Comparison of ENCODE assay signal across 8 cellular contexts in the genomic region with DNA sequence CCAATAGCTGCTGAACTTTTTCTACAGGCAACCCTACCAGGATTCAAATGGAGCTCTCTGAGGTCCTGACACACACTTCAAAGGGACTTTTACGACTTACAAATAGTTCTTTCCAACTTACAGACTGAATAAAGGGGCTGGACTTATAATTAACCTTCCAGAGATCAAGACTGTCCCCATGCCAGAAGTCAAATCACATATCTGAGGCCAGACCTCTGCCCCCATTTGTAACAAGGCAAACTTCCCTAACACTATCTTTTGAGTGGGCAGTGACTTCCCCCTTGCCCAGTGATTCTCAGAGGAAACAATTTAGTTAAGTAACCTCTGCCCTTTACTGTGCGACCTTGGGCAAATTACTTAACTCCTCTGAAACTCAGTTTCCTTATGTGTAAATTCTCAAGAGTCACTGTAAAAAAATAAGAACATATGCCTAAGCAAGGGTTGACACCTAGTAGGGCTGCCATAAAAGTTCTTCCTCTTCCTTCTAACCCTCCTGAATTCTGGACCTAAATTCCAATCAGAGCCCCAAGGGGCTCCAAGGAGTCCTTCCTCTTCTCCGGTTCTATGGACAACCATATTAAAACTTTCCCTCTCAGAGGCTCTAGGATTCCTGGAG. TPM values are rescaled to one million over a fixed set of nuclear protein-coding genes. Genes with fewer than 3 reads are reported as not detected.
DNase-seq lines count a peak whose midpoint lies in the region; ATAC-seq and TF ChIP-seq lines count a peak whose summit lies in the region.

No MANE protein-coding gene starts in this region.

- peak overlapping the region; percentile 99 for H3K4me3 ChIP-seq in Jurkat, Clone E6-1 (ENCODE audit: low read length)
- H3K4me3 ChIP-seq in iPS-18a (ENCODE audit: low read length) = peak overlapping the region; percentile 77

- H3K27me3 Mint-ChIP-seq in CD14-positive monocyte (ENCODE audit: low read depth in 3 of 3) = peaks cover 0 to 6% (median 0%) of the 10 kb centered on the region in 3 donors
- H3K27me3 Mint-ChIP-seq in activated T-helper 17 cell treated with anti-CD3 and anti-CD28 coated beads, Interleukin-2, amount 50 U/mL, for 72 hours = no peaks in the 10 kb centered on the region
- no peaks in the 10 kb centered on the region for H3K27me3 Mint-ChIP-seq in stimulated activated naive B cell treated with anti-CD40 and anti-IgM and Interleukin-4, amounts not matched to agents 10 μg/mL and 1 μg/mL and 100 μg/mL, for 72 hours

- H3K27ac ChIP-seq in iPS-18a (ENCODE audit: low read length) = no peak overlapping the region

- H3K4me1 ChIP-seq in iPS-18a (ENCODE audit: control insufficient read depth, low read depth, low read length) = peaks cover 16% of the 10 kb centered on the region

- DNase-seq in CD14-positive monocyte (ENCODE audit: low spot score) (no peak), NCI-H1436 treated with DMSO at 0.1 percent for 48 hours (lab: John Stamatoyannopoulos, UW) (no peak), mesenteric fat pad (ENCODE audit: low spot score) (no peak)
- peak; percentile 54 for DNase-seq in Jurkat, Clone E6-1 (ENCODE audit: low read depth, low spot score)
- no peak for DNase-seq in stimulated activated naive B cell treated with anti-CD40 and anti-IgM and Interleukin-4, amounts not matched to agents 10 μg/mL and 1 μg/mL and 100 μg/mL, for 72 hours

- no peaks in the 10 kb centered on the region for H3K27me3 ChIP-seq in iPS-18a (ENCODE audit: control insufficient read depth, insufficient read depth, low read length)

- no peak for ATAC-seq in activated T-helper 17 cell treated with anti-CD3 and anti-CD28 coated beads, Interleukin-2, amount 50 U/mL, for 72 hours (replicated peaks)
- peak; percentile 5 to 8 for ATAC-seq in stimulated activated naive B cell treated with anti-CD40 and anti-IgM and Interleukin-4, amounts not matched to agents 10 μg/mL and 1 μg/mL and 100 μg/mL, for 72 hours (replicated peaks)
- ATAC-seq in HG02571 (IDR thresholded peaks at IDR 0.05; ENCODE audit: unreplicated experiment) = no peak

- peaks cover 0 to 3% (median 0%) of the 10 kb centered on the region in 7 donors for H3K9me3 Mint-ChIP-seq in CD14-positive monocyte
- H3K9me3 Mint-ChIP-seq in activated T-helper 17 cell treated with anti-CD3 and anti-CD28 coated beads, Interleukin-2, amount 50 U/mL, for 72 hours = no peaks in the 10 kb centered on the region
- peaks cover 0 to 2% of the 10 kb centered on the region in 2 donors for H3K9me3 Mint-ChIP-seq in stimulated activated naive B cell treated with anti-CD40 and anti-IgM and Interleukin-4, amounts not matched to agents 10 μg/mL and 1 μg/mL and 100 μg/mL, for 72 hours

- peak overlapping the region; percentile 91 to 99 for H3K4me3 Mint-ChIP-seq in CD14-positive monocyte
- H3K4me3 Mint-ChIP-seq in activated T-helper 17 cell treated with anti-CD3 and anti-CD28 coated beads, Interleukin-2, amount 50 U/mL, for 72 hours = peak overlapping the region; percentile 98
- peak overlapping the region; percentile 84 to 89 for H3K4me3 Mint-ChIP-seq in stimulated activated naive B cell treated with anti-CD40 and anti-IgM and Interleukin-4, amounts not matched to agents 10 μg/mL and 1 μg/mL and 100 μg/mL, for 72 hours

- H3K36me3 Mint-ChIP-seq in CD14-positive monocyte = peaks cover 4 to 15% of the 10 kb centered on the region in 2 donors
- H3K36me3 Mint-ChIP-seq in activated T-helper 17 cell treated with anti-CD3 and anti-CD28 coated beads, Interleukin-2, amount 50 U/mL, for 72 hours (ENCODE audit: low read depth) = peaks cover 40% of the 10 kb centered on the region
- H3K36me3 Mint-ChIP-seq in stimulated activated naive B cell treated with anti-CD40 and anti-IgM and Interleukin-4, amounts not matched to agents 10 μg/mL and 1 μg/mL and 100 μg/mL, for 72 hours = peaks cover 9 to 13% of the 10 kb centered on the region in 2 donors

- TF ChIP-seq CTCF in CD14-positive monocyte (IDR thresholded peaks at IDR 0.05) = no peak

- H3K9me3 ChIP-seq in iPS-18a (ENCODE audit: control insufficient read depth, low read depth, low read length) = no peaks in the 10 kb centered on the region

- no peaks in the 10 kb centered on the region for H3K36me3 ChIP-seq in iPS-18a (ENCODE audit: control insufficient read depth, low read depth, low read length)

- H3K27ac Mint-ChIP-seq in CD14-positive monocyte = peak overlapping the region; percentile 89 to 98 (median 94)
- peak overlapping the region; percentile 98 for H3K27ac Mint-ChIP-seq in activated T-helper 17 cell treated with anti-CD3 and anti-CD28 coated beads, Interleukin-2, amount 50 U/mL, for 72 hours
- peak overlapping the region; percentile 100 for H3K27ac Mint-ChIP-seq in stimulated activated naive B cell treated with anti-CD40 and anti-IgM and Interleukin-4, amounts not matched to agents 10 μg/mL and 1 μg/mL and 100 μg/mL, for 72 hours

- H3K4me1 Mint-ChIP-seq in CD14-positive monocyte = peaks cover 51% of the 10 kb centered on the region
- peaks cover 14% of the 10 kb centered on the region for H3K4me1 Mint-ChIP-seq in activated T-helper 17 cell treated with anti-CD3 and anti-CD28 coated beads, Interleukin-2, amount 50 U/mL, for 72 hours
- H3K4me1 Mint-ChIP-seq in stimulated activated naive B cell treated with anti-CD40 and anti-IgM and Interleukin-4, amounts not matched to agents 10 μg/mL and 1 μg/mL and 100 μg/mL, for 72 hours = peaks cover 35 to 55% of the 10 kb centered on the region in 2 donors

- intact Hi-C loops in CD14-positive monocyte (cut with micrococcal nuclease) = no loop called here

- peak overlapping the region; percentile 12 for H3K9ac ChIP-seq in iPS-18a (ENCODE audit: low read length)

RNA-seq across cellular contexts. Expression of a gene that starts 1.3 kb away (rescaled TPM):
- 10 to 100 TPM; 53.5 to 86.4 TPM for polyA plus RNA-seq in CD14-positive monocyte
- polyA plus RNA-seq in Jurkat, Clone E6-1 (2012; ENCODE audit: insufficient read depth, insufficient read length) = 41.8 TPM
- 100 to 1,000 TPM in 1 of 2 donors, 10 to 100 TPM in 1; 85.7 to 125 TPM for total RNA-seq in activated T-helper 17 cell treated with anti-CD3 and anti-CD28 coated beads, Interleukin-2, amount 50 U/mL, for 72 hours
- total RNA-seq in mesenteric fat pad = 156 TPM

Comparison
In these comparisons a context has a peak if more than half of its experiments do, and no peak if none do; other contexts are left out.
1. ATAC-seq: peak in stimulated activated naive B cell treated with anti-CD40 and anti-IgM and Interleukin-4, amounts not matched to agents 10 μg/mL and 1 μg/mL and 100 μg/mL, for 72 hours (2 of 2); none in activated T-helper 17 cell treated with anti-CD3 and anti-CD28 coated beads, Interleukin-2, amount 50 U/mL, for 72 hours (single experiment) and HG02571 (single experiment).
2. Peak in every context shown above with its lines, with median percentiles within 50 percentile points of each other: H3K27ac Mint-ChIP-seq and H3K4me3 Mint-ChIP-seq.